Comparison of ENCODE assay signal across 1 cellular context in genomic region chr19:10194500-10195198, GRCh38.
A peak's percentile ranks its signal among the peaks of the same experiment; 100 is the strongest.
TF ChIP-seq lines count a peak whose summit lies in the region.

Gene DNMT1 (minus strand): TSS chr19:10194953. CDS start chr19:10194899, 54 bp downstream.

TF ChIP-seq in HepG2, 621 proteins besides CTCF, POLR2A, EP300 and RAD21 (continued from another document and continues in another):
- TF ChIP-seq ZSCAN22 (CRISPR knock-in tag; IDR thresholded peaks at IDR 0.05) (no peak), PREB (CRISPR knock-in tag; IDR thresholded peaks at IDR 0.05) (no peak), SKI (IDR thresholded peaks at IDR 0.05; ENCODE audit: partially characterized antibody) (peak; percentile 10), ATF7-NPFF (CRISPR knock-in tag; IDR thresholded peaks at IDR 0.05; ENCODE audit: low read depth) (peak; percentile 90), ZNF256 (CRISPR knock-in tag; conservative IDR thresholded peaks at IDR 0.05) (0 out of 2 replicates have a peak, but pooled peaks have one; percentile 53), PAWR (CRISPR knock-in tag; IDR thresholded peaks at IDR 0.05; ENCODE audit: borderline replicate concordance) (no peak), ZMYM4 (CRISPR knock-in tag; IDR thresholded peaks at IDR 0.05) (peak; percentile 54; the same call in 1 of the 2 replicates), BHLHE40 (IDR thresholded peaks at IDR 0.05; ENCODE audit: low read length) (peak; percentile 98), NFE2 (CRISPR knock-in tag; IDR thresholded peaks at IDR 0.05) (no peak), ZNF644 (CRISPR knock-in tag; IDR thresholded peaks at IDR 0.05; ENCODE audit: low read depth) (no peak), SMAD3 (CRISPR knock-in tag; IDR thresholded peaks at IDR 0.05) (no peak), ZNF326 (CRISPR knock-in tag; IDR thresholded peaks at IDR 0.05; ENCODE audit: borderline replicate concordance) (no peak), MAFG (CRISPR knock-in tag; IDR thresholded peaks at IDR 0.05) (no peak), RXRA (CRISPR knock-in tag; IDR thresholded peaks at IDR 0.05) (peak; percentile 35; the same call in 1 of the 2 replicates), ZSCAN12 (CRISPR knock-in tag; IDR thresholded peaks at IDR 0.05) (no peak; the same call in 1 of the 2 replicates), ZNF790 (CRISPR knock-in tag; IDR thresholded peaks at IDR 0.05; ENCODE audit: borderline replicate concordance) (no peak), SMARCE1 (IDR thresholded peaks at IDR 0.05; ENCODE audit: borderline replicate concordance) (no peak), MAFF (IDR thresholded peaks at IDR 0.05; ENCODE audit: low read depth, low read length) (no peak), SNAPC2 (CRISPR knock-in tag; IDR thresholded peaks at IDR 0.05) (no peak), ZNF280B (CRISPR knock-in tag; IDR thresholded peaks at IDR 0.05; ENCODE audit: borderline replicate concordance) (peak; percentile 25), ZNF362 (CRISPR knock-in tag; IDR thresholded peaks at IDR 0.05; ENCODE audit: borderline replicate concordance) (no peak), ZNF350 (CRISPR knock-in tag; IDR thresholded peaks at IDR 0.05; ENCODE audit: borderline replicate concordance, low read depth) (peak; percentile 90), ARID2 (CRISPR knock-in tag; IDR thresholded peaks at IDR 0.05; ENCODE audit: borderline replicate concordance) (no peak), CHCHD3 (CRISPR knock-in tag; IDR thresholded peaks at IDR 0.05) (peak; percentile 90; the same call in 1 of the 2 replicates), SYNCRIP (IDR thresholded peaks at IDR 0.05; ENCODE audit: insufficient read depth, low read depth, low read length) (no peak), RBM39 (IDR thresholded peaks at IDR 0.05; ENCODE audit: low read depth, low read length, poor library complexity, severe bottlenecking) (peak; percentile 66), PHF21A (CRISPR knock-in tag; IDR thresholded peaks at IDR 0.05) (0 out of 2 replicates have a peak, but pooled peaks have one; percentile 70), THAP11 (CRISPR knock-in tag; IDR thresholded peaks at IDR 0.05) (peak; percentile 79), HOXA5 (CRISPR knock-in tag; IDR thresholded peaks at IDR 0.05) (peak; percentile 18), ZNF124 (CRISPR knock-in tag; IDR thresholded peaks at IDR 0.05) (no peak), ZNF432 (CRISPR knock-in tag; IDR thresholded peaks at IDR 0.05; ENCODE audit: borderline replicate concordance) (no peak), FUBP1 (CRISPR knock-in tag; IDR thresholded peaks at IDR 0.05; ENCODE audit: borderline replicate concordance) (no peak), SNAI1 (CRISPR knock-in tag; IDR thresholded peaks at IDR 0.05; ENCODE audit: borderline replicate concordance) (no peak), PRDM4 (CRISPR knock-in tag; IDR thresholded peaks at IDR 0.05; ENCODE audit: borderline replicate concordance) (no peak), ZNF20 (CRISPR knock-in tag; IDR thresholded peaks at IDR 0.05) (no peak), RFXAP (CRISPR knock-in tag; IDR thresholded peaks at IDR 0.05; ENCODE audit: borderline replicate concordance) (no peak), RFX3 (CRISPR knock-in tag; IDR thresholded peaks at IDR 0.05) (no peak), ZIK1 (CRISPR knock-in tag; IDR thresholded peaks at IDR 0.05; ENCODE audit: borderline replicate concordance, low read depth) (peak; percentile 84; the same call in 1 of the 2 replicates), HDAC1 (CRISPR knock-in tag; IDR thresholded peaks at IDR 0.05) (peak; percentile 96), RCOR2 (CRISPR knock-in tag; IDR thresholded peaks at IDR 0.05) (no peak), ZNF251 (CRISPR knock-in tag; IDR thresholded peaks at IDR 0.05) (no peak), SMAD1 (CRISPR knock-in tag; IDR thresholded peaks at IDR 0.05; ENCODE audit: borderline replicate concordance, low read depth) (peak; percentile 88; the same call in 1 of the 2 replicates), ZNF530 (CRISPR knock-in tag; IDR thresholded peaks at IDR 0.05; ENCODE audit: low read depth) (peak; percentile 59; the same call in 1 of the 2 replicates), CEBPG (CRISPR knock-in tag; IDR thresholded peaks at IDR 0.05) (no peak), MTF1 (CRISPR knock-in tag; IDR thresholded peaks at IDR 0.05) (no peak), PHF5A (CRISPR knock-in tag; IDR thresholded peaks at IDR 0.05; ENCODE audit: low read depth, unreplicated experiment) (no peak), SIN3A (IDR thresholded peaks at IDR 0.05; ENCODE audit: borderline replicate concordance, low read depth, low read length) (peak; percentile 50; the same call in 1 of the 2 replicates), NFYC (CRISPR knock-in tag; IDR thresholded peaks at IDR 0.05) (peak; percentile 17; the same call in 1 of the 2 replicates), ESRRA (CRISPR knock-in tag; IDR thresholded peaks at IDR 0.05; ENCODE audit: low read depth) (no peak)
- TF ChIP-seq, protein P1, sequence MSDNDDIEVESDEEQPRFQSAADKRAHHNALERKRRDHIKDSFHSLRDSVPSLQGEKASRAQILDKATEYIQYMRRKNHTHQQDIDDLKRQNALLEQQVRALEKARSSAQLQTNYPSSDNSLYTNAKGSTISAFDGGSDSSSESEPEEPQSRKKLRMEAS (IDR thresholded peaks at IDR 0.05), result peak; percentile 89
- TF ChIP-seq, protein P2, sequence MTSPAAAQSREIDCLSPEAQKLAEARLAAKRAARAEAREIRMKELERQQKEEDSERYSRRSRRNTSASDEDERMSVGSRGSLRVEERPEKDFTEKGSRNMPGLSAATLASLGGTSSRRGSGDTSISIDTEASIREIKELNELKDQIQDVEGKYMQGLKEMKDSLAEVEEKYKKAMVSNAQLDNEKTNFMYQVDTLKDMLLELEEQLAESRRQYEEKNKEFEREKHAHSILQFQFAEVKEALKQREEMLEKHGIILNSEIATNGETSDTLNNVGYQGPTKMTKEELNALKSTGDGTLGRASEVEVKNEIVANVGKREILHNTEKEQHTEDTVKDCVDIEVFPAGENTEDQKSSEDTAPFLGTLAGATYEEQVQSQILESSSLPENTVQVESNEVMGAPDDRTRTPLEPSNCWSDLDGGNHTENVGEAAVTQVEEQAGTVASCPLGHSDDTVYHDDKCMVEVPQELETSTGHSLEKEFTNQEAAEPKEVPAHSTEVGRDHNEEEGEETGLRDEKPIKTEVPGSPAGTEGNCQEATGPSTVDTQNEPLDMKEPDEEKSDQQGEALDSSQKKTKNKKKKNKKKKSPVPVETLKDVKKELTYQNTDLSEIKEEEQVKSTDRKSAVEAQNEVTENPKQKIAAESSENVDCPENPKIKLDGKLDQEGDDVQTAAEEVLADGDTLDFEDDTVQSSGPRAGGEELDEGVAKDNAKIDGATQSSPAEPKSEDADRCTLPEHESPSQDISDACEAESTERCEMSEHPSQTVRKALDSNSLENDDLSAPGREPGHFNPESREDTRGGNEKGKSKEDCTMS (CRISPR knock-in tag; conservative IDR thresholded peaks at IDR 0.05), result no peak
- TF ChIP-seq, protein P3, sequence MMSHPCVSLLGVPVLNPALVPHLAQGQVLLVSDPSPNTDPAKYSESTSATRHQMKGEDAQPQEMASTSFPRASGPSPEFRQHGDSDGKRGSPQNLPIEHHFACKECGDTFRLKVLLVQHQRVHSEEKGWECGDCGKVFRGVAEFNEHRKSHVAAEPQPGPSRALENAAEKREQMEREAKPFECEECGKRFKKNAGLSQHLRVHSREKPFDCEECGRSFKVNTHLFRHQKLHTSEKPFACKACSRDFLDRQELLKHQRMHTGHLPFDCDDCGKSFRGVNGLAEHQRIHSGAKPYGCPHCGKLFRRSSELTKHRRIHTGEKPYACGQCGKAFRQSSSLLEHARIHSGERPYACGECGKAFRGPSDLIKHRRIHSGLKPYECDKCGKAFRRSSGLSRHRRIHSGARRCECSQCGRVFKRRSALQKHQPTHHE (CRISPR knock-in tag; IDR thresholded peaks at IDR 0.05; ENCODE audit: borderline replicate concordance), result no peak; the same call in 1 of the 2 replicates
- TF ChIP-seq, protein P4, sequence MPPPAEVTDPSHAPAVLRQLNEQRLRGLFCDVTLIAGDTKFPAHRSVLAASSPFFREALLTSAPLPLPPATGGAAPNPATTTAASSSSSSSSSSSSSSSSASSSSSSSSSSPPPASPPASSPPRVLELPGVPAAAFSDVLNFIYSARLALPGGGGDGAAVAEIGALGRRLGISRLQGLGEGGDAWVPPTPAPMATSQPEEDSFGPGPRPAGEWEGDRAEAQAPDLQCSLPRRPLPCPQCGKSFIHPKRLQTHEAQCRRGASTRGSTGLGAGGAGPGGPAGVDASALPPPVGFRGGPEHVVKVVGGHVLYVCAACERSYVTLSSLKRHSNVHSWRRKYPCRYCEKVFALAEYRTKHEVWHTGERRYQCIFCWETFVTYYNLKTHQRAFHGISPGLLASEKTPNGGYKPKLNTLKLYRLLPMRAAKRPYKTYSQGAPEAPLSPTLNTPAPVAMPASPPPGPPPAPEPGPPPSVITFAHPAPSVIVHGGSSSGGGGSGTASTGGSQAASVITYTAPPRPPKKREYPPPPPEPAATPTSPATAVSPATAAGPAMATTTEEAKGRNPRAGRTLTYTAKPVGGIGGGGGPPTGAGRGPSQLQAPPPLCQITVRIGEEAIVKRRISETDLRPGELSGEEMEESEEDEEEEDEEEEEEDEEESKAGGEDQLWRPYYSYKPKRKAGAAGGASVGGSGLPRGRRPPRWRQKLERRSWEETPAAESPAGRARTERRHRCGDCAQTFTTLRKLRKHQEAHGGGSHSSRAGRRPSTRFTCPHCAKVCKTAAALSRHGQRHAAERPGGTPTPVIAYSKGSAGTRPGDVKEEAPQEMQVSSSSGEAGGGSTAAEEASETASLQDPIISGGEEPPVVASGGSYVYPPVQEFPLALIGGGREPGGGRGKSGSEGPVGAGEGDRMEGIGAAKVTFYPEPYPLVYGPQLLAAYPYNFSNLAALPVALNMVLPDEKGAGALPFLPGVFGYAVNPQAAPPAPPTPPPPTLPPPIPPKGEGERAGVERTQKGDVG (CRISPR knock-in tag; IDR thresholded peaks at IDR 0.05; ENCODE audit: borderline replicate concordance), result peak; percentile 54; the same call in 1 of the 2 replicates
- TF ChIP-seq, protein P5, sequence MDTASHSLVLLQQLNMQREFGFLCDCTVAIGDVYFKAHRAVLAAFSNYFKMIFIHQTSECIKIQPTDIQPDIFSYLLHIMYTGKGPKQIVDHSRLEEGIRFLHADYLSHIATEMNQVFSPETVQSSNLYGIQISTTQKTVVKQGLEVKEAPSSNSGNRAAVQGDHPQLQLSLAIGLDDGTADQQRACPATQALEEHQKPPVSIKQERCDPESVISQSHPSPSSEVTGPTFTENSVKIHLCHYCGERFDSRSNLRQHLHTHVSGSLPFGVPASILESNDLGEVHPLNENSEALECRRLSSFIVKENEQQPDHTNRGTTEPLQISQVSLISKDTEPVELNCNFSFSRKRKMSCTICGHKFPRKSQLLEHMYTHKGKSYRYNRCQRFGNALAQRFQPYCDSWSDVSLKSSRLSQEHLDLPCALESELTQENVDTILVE (CRISPR knock-in tag; IDR thresholded peaks at IDR 0.05), result no peak
